ENCODE assay signal across 22 cellular contexts in genomic region chr6:119594907-119595306, GRCh38.
A peak's percentile ranks its signal among the peaks of the same experiment; 100 is the strongest.
DNase-seq lines count a peak whose midpoint lies in the region; ATAC-seq, FAIRE-seq and TF ChIP-seq lines count a peak whose summit lies in the region.
"Had no signal": no experiment of that assay in that cellular context is flagged by ENCODE, and none has a peak within 500 bp of the region (broad histone marks: within the 10 kb centered on the region; RNA-seq: fewer than 3 reads in every experiment).

No MANE protein-coding gene starts in this region.

- H3K27ac ChIP-seq in astrocyte (ENCODE audit: low read depth, low read length) = no peak overlapping the region
- H3K27ac ChIP-seq: 22Rv1, SK-N-MC had no signal

- no peak overlapping the region for H2AFZ ChIP-seq in astrocyte (ENCODE audit: low read depth, low read length)

- no peak overlapping the region for H3K9ac ChIP-seq in astrocyte (ENCODE audit: low read length)

- no peaks in the 10 kb centered on the region for H4K20me1 ChIP-seq in astrocyte (ENCODE audit: insufficient read depth, low read length)

- H3K27ac Mint-ChIP-seq in astrocyte (ENCODE audit: unreplicated experiment) = no peak overlapping the region
- H3K27ac Mint-ChIP-seq: CD4-positive, CD25-positive, alpha-beta regulatory T cell; HFFc6 had no signal

- no peaks in the 10 kb centered on the region for H3K9me3 ChIP-seq in astrocyte (ENCODE audit: insufficient read depth, low read depth, low read length)
- H3K9me3 ChIP-seq: BE2C had no signal

- no peak for FAIRE-seq in astrocyte (lab: Jason Lieb, UNC)
- FAIRE-seq: GM19239 had no signal

- no peak overlapping the region for H3K4me2 ChIP-seq in astrocyte (ENCODE audit: low read length)

- peak; percentile 31 for DNase-seq in NCI-H1105 treated with DMSO at 0.1 percent for 48 hours (lab: John Stamatoyannopoulos, UW)
- DNase-seq in NCI-H1105 (lab: John Stamatoyannopoulos, UW) = no peak
- DNase-seq in astrocyte (ENCODE audit: low read depth) = peak; percentile 14
- peak; percentile 13 for DNase-seq in kidney glomerular epithelial cell (lab: John Stamatoyannopoulos, UW)
- no peak for DNase-seq in HPDE6-E6E7 (ENCODE audit: extremely low spot score)
- no peak for DNase-seq in HCEC 1CT
- DNase-seq: BE2C; CD4-positive, CD25-positive, alpha-beta regulatory T cell; COR-L47; GDM1; HFFc6; KG1; NCI-H146; NCI-H2081; NCI-H748 treated with DMSO at 0.1 percent for 48 hours; SHP77; T-helper 1 cell had no signal

- no peaks in the 10 kb centered on the region for H3K36me3 Mint-ChIP-seq in astrocyte (ENCODE audit: low read depth, unreplicated experiment)
- H3K36me3 Mint-ChIP-seq: CD4-positive, CD25-positive, alpha-beta regulatory T cell had no signal

- peaks cover 12% of the 10 kb centered on the region for H3K4me1 Mint-ChIP-seq in astrocyte (ENCODE audit: low read depth, unreplicated experiment)
- H3K4me1 Mint-ChIP-seq: CD4-positive, CD25-positive, alpha-beta regulatory T cell had no signal

- peaks cover 2% of the 10 kb centered on the region for H3K9me3 Mint-ChIP-seq in astrocyte (ENCODE audit: unreplicated experiment)

- no peaks in the 10 kb centered on the region for H3K36me3 ChIP-seq in astrocyte (ENCODE audit: insufficient read depth, low read length)
- H3K36me3 ChIP-seq: BE2C had no signal

- H3K4me3 ChIP-seq in astrocyte (ENCODE audit: insufficient read depth, low read depth, low read length) = no peak overlapping the region
- H3K4me3 ChIP-seq: SK-N-MC had no signal

- H3K79me2 ChIP-seq in astrocyte (ENCODE audit: insufficient read depth, low read length) = no peaks in the 10 kb centered on the region

- no peaks in the 10 kb centered on the region for H3K27me3 ChIP-seq in astrocyte (ENCODE audit: insufficient read depth, low read length)
- H3K27me3 ChIP-seq: BE2C had no signal

- no peak for TF ChIP-seq CTCF in astrocyte (IDR thresholded peaks at IDR 0.05; ENCODE audit: insufficient read depth, low read depth, low read length)

- H3K4me3 Mint-ChIP-seq in astrocyte (ENCODE audit: unreplicated experiment) = no peak overlapping the region
- H3K4me3 Mint-ChIP-seq: CD4-positive, CD25-positive, alpha-beta regulatory T cell; HFFc6 had no signal

- ATAC-seq in HG03097 (IDR thresholded peaks at IDR 0.05; ENCODE audit: low FRiP score, unreplicated experiment) (no peak), GM21528 (IDR thresholded peaks at IDR 0.05; ENCODE audit: low FRiP score, unreplicated experiment) (no peak)

- H3K4me1 ChIP-seq in astrocyte (ENCODE audit: insufficient read depth, low read length) = no peaks in the 10 kb centered on the region

- no peaks in the 10 kb centered on the region for H3K27me3 Mint-ChIP-seq in astrocyte (ENCODE audit: low read depth, unreplicated experiment)

Comparison
In these comparisons a context has a peak if more than half of its experiments do, and no peak if none do; other contexts are left out.
1. DNase-seq: peak in NCI-H1105 treated with DMSO at 0.1 percent for 48 hours (single experiment), astrocyte (single experiment) and kidney glomerular epithelial cell (single experiment); none in NCI-H1105 (single experiment), HPDE6-E6E7 (single experiment) and HCEC 1CT (single experiment).